Comparison of ENCODE assay signal across 18 cellular contexts in the genomic region with DNA sequence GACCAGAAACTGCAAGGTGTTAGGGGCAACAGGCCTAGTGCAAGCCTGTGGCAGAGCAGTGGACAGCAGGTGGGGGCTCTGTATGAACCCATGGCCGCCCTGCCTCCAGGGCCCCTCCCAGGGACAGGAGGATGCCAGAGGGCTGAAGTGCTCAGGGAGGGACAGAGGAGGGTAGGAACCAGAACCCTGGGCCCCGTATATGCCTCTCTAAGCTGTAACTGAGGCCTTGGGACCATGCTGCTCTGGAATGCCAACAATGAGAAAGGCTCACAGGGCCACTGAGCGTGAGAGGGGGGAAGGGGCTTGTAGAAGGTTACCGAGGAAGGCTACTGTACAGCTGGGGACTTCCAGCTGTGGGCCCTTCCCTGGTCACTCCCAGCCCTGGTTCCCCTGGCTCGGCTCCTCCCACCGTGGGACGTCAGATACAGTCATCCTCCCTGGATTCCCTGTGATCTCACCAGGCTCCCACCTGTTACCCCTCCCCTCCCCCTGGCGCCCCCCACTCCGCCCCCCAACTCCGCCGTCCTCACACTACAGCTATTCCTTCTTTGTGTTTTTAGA. TPM values are rescaled to one million over a fixed set of nuclear protein-coding genes. Genes with fewer than 3 reads are reported as not detected.
A peak's percentile ranks its signal among the peaks of the same experiment; 100 is the strongest.
DNase-seq lines count a peak whose midpoint lies in the region; ATAC-seq and TF ChIP-seq lines count a peak whose summit lies in the region.
"Had no signal": no experiment of that assay in that cellular context is flagged by ENCODE, and none has a peak within 500 bp of the region (broad histone marks: within the 10 kb centered on the region; RNA-seq: fewer than 3 reads in every experiment).

No MANE protein-coding gene starts in this region.

- H3K27me3 ChIP-seq in HUES64 (ENCODE audit: insufficient read depth, low read length) (no peaks in the 10 kb centered on the region), cardiac muscle cell (no peaks in the 10 kb centered on the region), lower lobe of right lung (ENCODE audit: low read depth) (no peaks in the 10 kb centered on the region), foreskin keratinocyte (no peaks in the 10 kb centered on the region)

- H3K27ac ChIP-seq in HUES64 (ENCODE audit: low read depth, low read length) (peak overlapping the region; percentile 80), cardiac muscle cell (peak overlapping the region; percentile 75), lower lobe of right lung (no peak overlapping the region), foreskin keratinocyte (no peak overlapping the region)

- ATAC-seq in lower lobe of right lung: peak; percentile 35 to 46
- ATAC-seq in foreskin keratinocyte: no peak

- H3K9me3 ChIP-seq in HUES64 (ENCODE audit: insufficient read depth, low read depth, low read length) (no peaks in the 10 kb centered on the region), cardiac muscle cell (ENCODE audit: low read depth) (no peaks in the 10 kb centered on the region), lower lobe of right lung (no peaks in the 10 kb centered on the region)

- no peak overlapping the region; the same call in 1 of the 2 replicates for H3K4me3 ChIP-seq in HUES64 (ENCODE audit: low read length)
- no peak overlapping the region for H3K4me3 ChIP-seq in cardiac muscle cell
- H3K4me3 ChIP-seq in lower lobe of right lung: no peak overlapping the region

- no peaks in the 10 kb centered on the region for H3K36me3 ChIP-seq in HUES64 (ENCODE audit: insufficient read depth, low read length)
- H3K36me3 ChIP-seq in cardiac muscle cell: no peaks in the 10 kb centered on the region
- no peaks in the 10 kb centered on the region for H3K36me3 ChIP-seq in lower lobe of right lung

- H3K4me1 ChIP-seq in HUES64 (ENCODE audit: insufficient read depth, low read length) (peaks cover 10% of the 10 kb centered on the region), cardiac muscle cell (ENCODE audit: low read depth) (peaks cover 6% of the 10 kb centered on the region), lower lobe of right lung (peaks cover 2% of the 10 kb centered on the region), foreskin keratinocyte (no peaks in the 10 kb centered on the region)

- peak in 1 of 2 donors; percentile 51 for DNase-seq in cardiac muscle cell (ENCODE audit: low read depth in 1 of 2, low spot score in 1 of 2)
- no peak for DNase-seq in lower lobe of right lung
- peak; percentile 36 for DNase-seq in smooth muscle cell of the brain vasculature (ENCODE audit: low read depth, low spot score)
- no peak for DNase-seq in anterior cingulate cortex (lab: John Stamatoyannopoulos, UW)
- no peak for DNase-seq in foreskin keratinocyte
- no peak for DNase-seq in globus pallidus (ENCODE audit: low spot score)
- no peak for DNase-seq in NCI-H1436 (lab: John Stamatoyannopoulos, UW)
- DNase-seq: activated CD4-positive, alpha-beta T cell treated with anti-CD3 and anti-CD28 coated beads, Interleukin-2, amount 50 U/mL, for 48 hours; activated effector memory CD4-positive, alpha-beta T cell treated with anti-CD3 and anti-CD28 coated beads, Interleukin-2, amount 50 U/mL, for 16 hours; C1 segment of cervical spinal cord; DMS79 treated with DMSO at 0.1 percent for 48 hours; glutamatergic neuron; mammary epithelial cell; NCI-H187 treated with DMSO at 0.1 percent for 48 hours; NCI-H524 treated with DMSO at 0.1 percent for 48 hours; RPMI8226 had no signal

- no peak for TF ChIP-seq CTCF in cardiac muscle cell (IDR thresholded peaks at IDR 0.05; ENCODE audit: low read depth, low read length)
- TF ChIP-seq CTCF in lower lobe of right lung (IDR thresholded peaks at IDR 0.05): no peak
- TF ChIP-seq CTCF in foreskin keratinocyte (conservative IDR thresholded peaks at IDR 0.05): no peak

- intact Hi-C loops in lower lobe of right lung (cut with DNase I): no loop called here

- WGBS in HUES64: 24% methylated on average over 11 of the region's 11 CpGs

- H3K9ac ChIP-seq in HUES64 (ENCODE audit: low read depth, low read length): no peak overlapping the region

RNA-seq across cellular contexts. Expression of a gene that starts 21.1 kb away (rescaled TPM):
- polyA plus RNA-seq in HUES64 (2013, experiment 1 of 2): not detected
- polyA plus RNA-seq in HUES64 (2013, experiment 2 of 2): not detected
- total RNA-seq in cardiac muscle cell (3.8 and 5.5 TPM in 2 replicates), lower lobe of right lung (3.7 TPM), foreskin keratinocyte (not detected in 2 replicates)
- polyA plus RNA-seq in cardiac muscle cell (4.2 and 4.5 TPM in 2 replicates), foreskin keratinocyte (not detected in 2 replicates)
- total RNA-seq: LHCN-M2 had no signal
- polyA plus RNA-seq: mammary epithelial cell had no signal

Comparison
In these comparisons a context has a peak if more than half of its experiments do, and no peak if none do; other contexts are left out.
1. H3K27ac ChIP-seq: peak in HUES64 (single experiment) and cardiac muscle cell (single experiment); none in lower lobe of right lung (single experiment) and foreskin keratinocyte (single experiment).